In the genomic region with DNA sequence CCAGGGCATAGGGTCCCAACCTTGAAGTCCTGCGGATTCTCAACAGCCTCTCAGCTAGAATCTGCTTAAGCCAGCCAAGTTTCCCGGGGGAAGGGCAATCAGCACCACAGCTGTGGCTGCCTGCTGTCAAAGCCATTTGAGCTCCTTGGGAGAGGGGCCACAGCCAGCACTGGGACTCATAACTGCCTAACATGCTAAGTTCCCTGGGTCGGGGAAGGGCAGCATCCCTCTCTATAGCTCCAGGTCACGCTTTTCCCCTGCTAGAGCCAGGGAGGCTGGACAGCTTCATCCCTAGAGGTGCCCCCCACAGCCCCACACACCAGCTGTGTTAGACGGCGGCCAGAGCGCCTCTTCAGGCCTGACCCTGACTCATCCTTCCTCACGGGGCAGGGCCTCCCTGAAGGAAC, we compare ENCODE assay signal across 1 cellular context.
TF ChIP-seq lines count a peak whose summit lies in the region.

No MANE protein-coding gene starts in this region.

TF ChIP-seq in HEK293, 187 proteins besides CTCF, POLR2A, EP300 and RAD21 (continued from another document):
- TF ChIP-seq, protein P1, sequence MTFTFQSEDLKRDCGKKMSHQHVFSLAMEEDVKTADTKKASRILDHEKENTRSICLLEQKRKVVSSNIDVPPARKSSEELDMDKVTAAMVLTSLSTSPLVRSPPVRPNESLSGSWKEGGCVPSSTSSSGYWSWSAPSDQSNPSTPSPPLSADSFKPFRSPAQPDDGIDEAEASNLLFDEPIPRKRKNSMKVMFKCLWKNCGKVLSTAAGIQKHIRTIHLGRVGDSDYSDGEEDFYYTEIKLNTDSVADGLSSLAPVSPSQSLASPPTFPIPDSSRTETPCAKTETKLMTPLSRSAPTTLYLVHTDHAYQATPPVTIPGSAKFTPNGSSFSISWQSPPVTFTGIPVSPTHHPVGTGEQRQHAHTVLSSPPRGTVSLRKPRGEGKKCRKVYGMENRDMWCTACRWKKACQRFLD (tag by site-specific recombination; IDR thresholded peaks at IDR 0.05): no peak
- TF ChIP-seq ZNF670 (tag by site-specific recombination; IDR thresholded peaks at IDR 0.05; ENCODE audit: low read depth): no peak
- 0 out of 2 replicates have a peak, but pooled peaks have one; percentile 7 for TF ChIP-seq ZIC2 (tag by site-specific recombination; IDR thresholded peaks at IDR 0.05)
- TF ChIP-seq ZNF747 (tag by site-specific recombination; IDR thresholded peaks at IDR 0.05): no peak
